13 cellular contexts compared by ENCODE assay signal in the genomic region with DNA sequence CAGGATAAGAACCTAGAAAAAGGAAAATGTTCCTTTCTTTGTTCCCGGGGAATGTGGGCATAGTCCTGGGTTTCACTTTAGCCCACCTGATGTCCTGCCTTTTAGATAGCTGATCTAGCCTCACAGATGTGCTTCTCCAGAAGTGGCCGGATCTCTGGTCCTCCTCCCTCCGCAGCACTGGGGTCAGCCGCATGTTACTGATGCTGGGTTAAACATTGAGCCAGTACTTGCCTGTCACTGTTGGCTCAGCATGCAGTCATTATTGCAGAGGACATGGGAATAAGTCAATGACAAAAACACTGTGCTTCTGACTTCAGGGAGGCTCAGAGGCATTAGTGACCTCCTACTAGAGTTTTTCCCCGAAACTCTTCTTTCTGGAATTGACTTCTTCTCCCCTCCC. TPM values are rescaled to one million over a fixed set of nuclear protein-coding genes. Genes with fewer than 3 reads are reported as not detected.
A peak's percentile ranks its signal among the peaks of the same experiment; 100 is the strongest.
DNase-seq lines count a peak whose midpoint lies in the region; ATAC-seq, FAIRE-seq and TF ChIP-seq lines count a peak whose summit lies in the region.
"Had no signal": no experiment of that assay in that cellular context is flagged by ENCODE, and none has a peak within 500 bp of the region (broad histone marks: within the 10 kb centered on the region; RNA-seq: fewer than 3 reads in every experiment).

No MANE protein-coding gene starts in this region.

- H3K9me3 Mint-ChIP-seq in activated CD4-positive, alpha-beta T cell treated with anti-CD3 and anti-CD28 coated beads, Interleukin-2, amount 10 ng/mL, durations not matched to agents 24 days and 14 days = no peaks in the 10 kb centered on the region
- H3K9me3 Mint-ChIP-seq in astrocyte (ENCODE audit: unreplicated experiment) = peaks cover 2% of the 10 kb centered on the region
- H3K9me3 Mint-ChIP-seq in stimulated activated naive B cell treated with anti-CD40 and anti-IgM and Interleukin-4, amounts not matched to agents 10 μg/mL and 1 μg/mL and 100 μg/mL, for 72 hours = peaks cover 0 to 2% of the 10 kb centered on the region in 2 donors

- H3K4me1 ChIP-seq in astrocyte (ENCODE audit: insufficient read depth, low read length) (peaks cover 4% of the 10 kb centered on the region), Karpas-422 (ENCODE audit: low read length) (no peaks in the 10 kb centered on the region)
- H3K4me1 ChIP-seq: A549 had no signal

- H3K9me3 ChIP-seq in astrocyte (ENCODE audit: insufficient read depth, low read depth, low read length) = no peaks in the 10 kb centered on the region
- H3K9me3 ChIP-seq in Karpas-422 (ENCODE audit: low read length) = no peaks in the 10 kb centered on the region
- H3K9me3 ChIP-seq: A549 had no signal

- no peak for ATAC-seq in stimulated activated naive B cell treated with anti-CD40 and anti-IgM and Interleukin-4, amounts not matched to agents 10 μg/mL and 1 μg/mL and 100 μg/mL, for 72 hours (replicated peaks)
- ATAC-seq: A549 had no signal

- H3K27ac ChIP-seq in astrocyte (ENCODE audit: low read depth, low read length) (no peak overlapping the region), Karpas-422 (ENCODE audit: low read length) (no peak overlapping the region)
- H3K27ac ChIP-seq: A549 had no signal

- H3K4me2 ChIP-seq in astrocyte (ENCODE audit: low read length) (no peak overlapping the region), Karpas-422 (ENCODE audit: low read depth, low read length, poor library complexity, severe bottlenecking) (no peak overlapping the region)
- H3K4me2 ChIP-seq: A549 had no signal

- peaks cover 88% of the 10 kb centered on the region for H3K79me2 ChIP-seq in astrocyte (ENCODE audit: insufficient read depth, low read length)
- no peaks in the 10 kb centered on the region for H3K79me2 ChIP-seq in Karpas-422 (ENCODE audit: low read length)

- peaks cover 78% of the 10 kb centered on the region for H4K20me1 ChIP-seq in astrocyte (ENCODE audit: insufficient read depth, low read length)
- 0 out of 2 replicates have a peak, but pooled peaks cover 6% of the 10 kb centered on the region for H4K20me1 ChIP-seq in Karpas-422 (ENCODE audit: insufficient read depth, low read depth, low read length)

- intact Hi-C loops in activated CD4-positive, alpha-beta T cell treated with anti-CD3 and anti-CD28 coated beads, Interleukin-2, amount 10 ng/mL, durations not matched to agents 24 days and 14 days (cut with micrococcal nuclease) = no loop called here

- no peak for DNase-seq in activated CD4-positive, alpha-beta T cell treated with anti-CD3 and anti-CD28 coated beads, Interleukin-2, amount 10 ng/mL, durations not matched to agents 24 days and 14 days
- DNase-seq in activated CD4-positive, alpha-beta T cell treated with anti-CD3 and anti-CD28 coated beads, Interleukin-2, amount 50 U/mL, for 48 hours = no peak
- no peak for DNase-seq in astrocyte (ENCODE audit: low read depth)
- peak; percentile 62 for DNase-seq in kidney tubule cell (ENCODE audit: low spot score)
- DNase-seq in stimulated activated naive B cell treated with anti-CD40 and anti-IgM and Interleukin-4, amounts not matched to agents 10 μg/mL and 1 μg/mL and 100 μg/mL, for 72 hours = no peak
- DNase-seq in activated gamma-delta T cell treated with Interleukin-2 at 50 U/mL for 16 hours = no peak
- no peak for DNase-seq in Karpas-422
- DNase-seq in NOMO-1 treated with dmso at 0.1 percent for 144 hours (lab: John Stamatoyannopoulos, UW; ENCODE audit: unreplicated experiment) = no peak
- DNase-seq: mesendoderm, NCI-H526, SHP77 treated with DMSO at 0.1 percent for 48 hours, small intestine had no signal

- no peaks in the 10 kb centered on the region for H3K36me3 ChIP-seq in astrocyte (ENCODE audit: insufficient read depth, low read length)
- H3K36me3 ChIP-seq in Karpas-422 (ENCODE audit: insufficient read depth, low read length) = no peaks in the 10 kb centered on the region

- H3K27me3 ChIP-seq in astrocyte (ENCODE audit: insufficient read depth, low read length) (no peaks in the 10 kb centered on the region), Karpas-422 (ENCODE audit: low read length) (no peaks in the 10 kb centered on the region)

- no peak overlapping the region for H3K9ac ChIP-seq in astrocyte (ENCODE audit: low read length)
- H3K9ac ChIP-seq in Karpas-422 (ENCODE audit: low read length) = no peak overlapping the region

- FAIRE-seq in astrocyte (lab: Jason Lieb, UNC) = no peak
- FAIRE-seq: A549, small intestine had no signal

- peak overlapping the region; percentile 63 for H3K27ac Mint-ChIP-seq in activated CD4-positive, alpha-beta T cell treated with anti-CD3 and anti-CD28 coated beads, Interleukin-2, amount 10 ng/mL, durations not matched to agents 24 days and 14 days
- peak overlapping the region; percentile 51 for H3K27ac Mint-ChIP-seq in astrocyte (ENCODE audit: unreplicated experiment)
- peak overlapping the region; percentile 97 for H3K27ac Mint-ChIP-seq in stimulated activated naive B cell treated with anti-CD40 and anti-IgM and Interleukin-4, amounts not matched to agents 10 μg/mL and 1 μg/mL and 100 μg/mL, for 72 hours

- no peaks in the 10 kb centered on the region for H3K27me3 Mint-ChIP-seq in activated CD4-positive, alpha-beta T cell treated with anti-CD3 and anti-CD28 coated beads, Interleukin-2, amount 10 ng/mL, durations not matched to agents 24 days and 14 days
- H3K27me3 Mint-ChIP-seq in astrocyte (ENCODE audit: low read depth, unreplicated experiment) = no peaks in the 10 kb centered on the region
- no peaks in the 10 kb centered on the region for H3K27me3 Mint-ChIP-seq in stimulated activated naive B cell treated with anti-CD40 and anti-IgM and Interleukin-4, amounts not matched to agents 10 μg/mL and 1 μg/mL and 100 μg/mL, for 72 hours

- H3K4me3 ChIP-seq in astrocyte (ENCODE audit: insufficient read depth, low read depth, low read length) (no peak overlapping the region), Karpas-422 (ENCODE audit: low read length) (no peak overlapping the region)
- H3K4me3 ChIP-seq: A549 had no signal

- H2AFZ ChIP-seq in astrocyte (ENCODE audit: low read depth, low read length) = no peak overlapping the region
- H2AFZ ChIP-seq in Karpas-422 (ENCODE audit: low read length) = no peak overlapping the region

- peak overlapping the region; percentile 40 for H3K4me3 Mint-ChIP-seq in activated CD4-positive, alpha-beta T cell treated with anti-CD3 and anti-CD28 coated beads, Interleukin-2, amount 10 ng/mL, durations not matched to agents 24 days and 14 days
- H3K4me3 Mint-ChIP-seq in astrocyte (ENCODE audit: unreplicated experiment) = no peak overlapping the region
- H3K4me3 Mint-ChIP-seq in stimulated activated naive B cell treated with anti-CD40 and anti-IgM and Interleukin-4, amounts not matched to agents 10 μg/mL and 1 μg/mL and 100 μg/mL, for 72 hours = peak overlapping the region; percentile 12 to 54

- H3K36me3 Mint-ChIP-seq in activated CD4-positive, alpha-beta T cell treated with anti-CD3 and anti-CD28 coated beads, Interleukin-2, amount 10 ng/mL, durations not matched to agents 24 days and 14 days (ENCODE audit: low read depth) = peaks cover 47% of the 10 kb centered on the region
- H3K36me3 Mint-ChIP-seq in astrocyte (ENCODE audit: low read depth, unreplicated experiment) = no peaks in the 10 kb centered on the region
- peaks cover 42 to 58% of the 10 kb centered on the region in 2 donors for H3K36me3 Mint-ChIP-seq in stimulated activated naive B cell treated with anti-CD40 and anti-IgM and Interleukin-4, amounts not matched to agents 10 μg/mL and 1 μg/mL and 100 μg/mL, for 72 hours

- TF ChIP-seq CTCF in astrocyte (IDR thresholded peaks at IDR 0.05; ENCODE audit: insufficient read depth, low read depth, low read length) = no peak

- H3K9me2 ChIP-seq in Karpas-422 (replicated peaks; ENCODE audit: insufficient read depth, low read length) = no peaks in the 10 kb centered on the region

- peaks cover 75% of the 10 kb centered on the region for H3K4me1 Mint-ChIP-seq in activated CD4-positive, alpha-beta T cell treated with anti-CD3 and anti-CD28 coated beads, Interleukin-2, amount 10 ng/mL, durations not matched to agents 24 days and 14 days
- peaks cover 37% of the 10 kb centered on the region for H3K4me1 Mint-ChIP-seq in astrocyte (ENCODE audit: low read depth, unreplicated experiment)
- H3K4me1 Mint-ChIP-seq in stimulated activated naive B cell treated with anti-CD40 and anti-IgM and Interleukin-4, amounts not matched to agents 10 μg/mL and 1 μg/mL and 100 μg/mL, for 72 hours = peaks cover 69 to 99% of the 10 kb centered on the region in 2 donors

RNA-seq across cellular contexts. Expression of gene NCK2, which starts 27.6 kb away (rescaled TPM):
- 85.8 and 86.2 TPM in 2 replicates for total RNA-seq in activated CD4-positive, alpha-beta T cell treated with anti-CD3 and anti-CD28 coated beads, Interleukin-2, amount 10 ng/mL, durations not matched to agents 24 days and 14 days
- total RNA-seq in astrocyte = 61.6 and 62.9 TPM in 2 replicates
- 0.30 and 4.1 TPM in 2 replicates for total RNA-seq in Karpas-422 (2014; rRNA removed; shearing (Covaris generic); ENCODE audit: low replicate concordance)

Comparison
In these comparisons a context has a peak if more than half of its experiments do, and no peak if none do; other contexts are left out.
1. RNA of gene NCK2, which starts 27.6 kb away (total RNA-seq): 85.8 to 86.2 TPM in activated CD4-positive, alpha-beta T cell treated with anti-CD3 and anti-CD28 coated beads, Interleukin-2, amount 10 ng/mL, durations not matched to agents 24 days and 14 days and 61.6 to 62.9 TPM in astrocyte; 0.30 to 4.1 TPM in Karpas-422; every median in the first group is over 10 times any median in the second.
2. Peak in every context shown above with its lines, with median percentiles within 50 percentile points of each other: H3K27ac Mint-ChIP-seq.